ENCODE assay signal across 10 cellular contexts in genomic region chr5:96968074-96968473, GRCh38. TPM values are rescaled to one million over a fixed set of nuclear protein-coding genes. Genes with fewer than 3 reads are reported as not detected.
A peak's percentile ranks its signal among the peaks of the same experiment; 100 is the strongest.
DNase-seq lines count a peak whose midpoint lies in the region; ATAC-seq and TF ChIP-seq lines count a peak whose summit lies in the region.
"Had no signal": no experiment of that assay in that cellular context is flagged by ENCODE, and none has a peak within 500 bp of the region (broad histone marks: within the 10 kb centered on the region; RNA-seq: fewer than 3 reads in every experiment).

No MANE protein-coding gene starts in this region.

- H3K4ac ChIP-seq in IMR-90 (ENCODE audit: low read depth, low read length): no peak overlapping the region

- BruUV-seq in IMR-90 (replicated peaks; lab: Mats Ljungman, UMichigan): no TSS peak
- BruUV-seq in mammary epithelial cell (replicated peaks; lab: Mats Ljungman, UMichigan): no TSS peak

- H3K79me1 ChIP-seq in IMR-90 (ENCODE audit: low read depth in 1 of 2, low read length in 2 of 2): peaks cover 16 to 39% of the 10 kb centered on the region in 2 experiments

- peaks cover 7% of the 10 kb centered on the region for H3K9me3 Mint-ChIP-seq in activated CD8-positive, alpha-beta T cell treated with anti-CD3 and anti-CD28 coated beads for 36 hours
- H3K9me3 Mint-ChIP-seq in progenitor cell of endocrine pancreas (ENCODE audit: low read depth): no peaks in the 10 kb centered on the region

- H3K9me3 ChIP-seq in IMR-90 (ENCODE audit: control insufficient read depth, insufficient read depth, low read length): no peaks in the 10 kb centered on the region
- H3K9me3 ChIP-seq in mammary epithelial cell (replicated peaks; ENCODE audit: insufficient read depth, low read length): no peaks in the 10 kb centered on the region
- H3K9me3 ChIP-seq: upper lobe of left lung had no signal

- no peak overlapping the region for H2BK120ac ChIP-seq in IMR-90 (ENCODE audit: low read depth, low read length)

- H3K27me3 ChIP-seq in IMR-90 (ENCODE audit: control insufficient read depth, insufficient read depth, low read length) (no peaks in the 10 kb centered on the region), mammary epithelial cell (ENCODE audit: insufficient read depth, low read length) (no peaks in the 10 kb centered on the region)
- H3K27me3 ChIP-seq: upper lobe of left lung had no signal

- intact Hi-C loops in IMR-90 (cut with micrococcal nuclease) (no loop called here), mammary epithelial cell (cut with micrococcal nuclease) (no loop called here)
- intact Hi-C loops in activated CD8-positive, alpha-beta T cell treated with anti-CD3 and anti-CD28 coated beads for 36 hours (cut with micrococcal nuclease): no loop called here

- H4K20me1 ChIP-seq in IMR-90 (ENCODE audit: insufficient read depth, low read length): no peaks in the 10 kb centered on the region
- no peaks in the 10 kb centered on the region for H4K20me1 ChIP-seq in mammary epithelial cell (ENCODE audit: insufficient read depth, low read length)

- H3K4me3 Mint-ChIP-seq in activated CD8-positive, alpha-beta T cell treated with anti-CD3 and anti-CD28 coated beads for 36 hours: no peak overlapping the region
- no peak overlapping the region for H3K4me3 Mint-ChIP-seq in progenitor cell of endocrine pancreas (ENCODE audit: low read depth)

- H3K36me3 ChIP-seq in IMR-90 (ENCODE audit: control insufficient read depth, insufficient read depth, low read length) (no peaks in the 10 kb centered on the region), mammary epithelial cell (ENCODE audit: insufficient read depth, low read length) (no peaks in the 10 kb centered on the region)
- H3K36me3 ChIP-seq: upper lobe of left lung had no signal

- dilution Hi-C loops in IMR-90 (cut with HindIII; ENCODE audit: low sequenced_read_pairs, unreplicated experiment) (no loop called here), mammary epithelial cell (cut with HindIII; ENCODE audit: low sequenced_read_pairs) (no loop called here)

- CTCF ChIA-PET in IMR-90 (lab: Yijun Ruan, JAX): no interaction called here
- CTCF ChIA-PET in mammary epithelial cell (lab: Charles Lee; ENCODE audit: low non-redundant PET): no interaction called here
- CTCF ChIA-PET in activated CD8-positive, alpha-beta T cell treated with anti-CD3 and anti-CD28 coated beads for 36 hours (lab: Charles Lee): interaction anchor here (1.0 to 1.5 kb wide), 2 partner anchors 15 to 22 kb away, joined by 3 read pairs; no protein-coding TSS in a partner anchor

- peaks cover 18% of the 10 kb centered on the region for H3K36me3 Mint-ChIP-seq in activated CD8-positive, alpha-beta T cell treated with anti-CD3 and anti-CD28 coated beads for 36 hours (ENCODE audit: low read depth)
- H3K36me3 Mint-ChIP-seq in progenitor cell of endocrine pancreas (ENCODE audit: insufficient read depth): no peaks in the 10 kb centered on the region

- H3K4me1 ChIP-seq in IMR-90 (ENCODE audit: control insufficient read depth, insufficient read depth, low read length): peaks cover 7% of the 10 kb centered on the region
- H3K4me1 ChIP-seq in mammary epithelial cell (ENCODE audit: insufficient read depth, low read length): peaks cover 21% of the 10 kb centered on the region

- no peak overlapping the region for H3K27ac ChIP-seq in IMR-90 (ENCODE audit: insufficient read depth, low read length)
- H3K27ac ChIP-seq in mammary epithelial cell (ENCODE audit: insufficient read depth, low read depth, low read length): peak overlapping the region; percentile 37

- peaks cover 90% of the 10 kb centered on the region for H3K79me2 ChIP-seq in mammary epithelial cell (ENCODE audit: insufficient read depth, low read length)

- no peak for TF ChIP-seq POLR2A in IMR-90 (IDR thresholded peaks at IDR 0.05; ENCODE audit: low read depth, low read length)

- POLR2A ChIA-PET in IMR-90 (lab: Charles Lee; ENCODE audit: unreplicated experiment): no interaction called here
- POLR2A ChIA-PET in activated CD8-positive, alpha-beta T cell treated with anti-CD3 and anti-CD28 coated beads for 36 hours (lab: Charles Lee): interaction anchor here (1.0 kb wide), 1 partner anchor 30 kb away, joined by 3 read pairs; no protein-coding TSS in a partner anchor

- no peak overlapping the region for H4K91ac ChIP-seq in IMR-90 (ENCODE audit: insufficient read depth, low read depth, low read length)

- no peak overlapping the region for H3K9ac ChIP-seq in IMR-90 (ENCODE audit: low read depth, low read length)
- no peak overlapping the region for H3K9ac ChIP-seq in mammary epithelial cell (ENCODE audit: insufficient read depth, low read length)

- H3K4me2 ChIP-seq in IMR-90 (ENCODE audit: low read depth, low read length) (0 out of 2 replicates have a peak overlapping the region, but pooled peaks have one; percentile 1), mammary epithelial cell (ENCODE audit: insufficient read depth, low read depth, low read length) (peak overlapping the region; percentile 12)

- no peak overlapping the region for H2BK5ac ChIP-seq in IMR-90 (ENCODE audit: low read depth, low read length, poor library complexity, severe bottlenecking)

- H3K4me3 ChIP-seq in IMR-90 (ENCODE audit: insufficient read depth, low read depth, low read length) (no peak overlapping the region), mammary epithelial cell (replicated peaks in 1 of 3; ENCODE audit: insufficient read depth in 1 of 3, low read depth in 2 of 3, low read length in 3 of 3) (no peak overlapping the region)
- H3K4me3 ChIP-seq: upper lobe of left lung had no signal

- H2AFZ ChIP-seq in IMR-90 (replicated peaks; ENCODE audit: low read length, poor library complexity) (no peak overlapping the region), mammary epithelial cell (ENCODE audit: low read depth, low read length) (no peak overlapping the region)

- TF ChIP-seq RAD21 in IMR-90 (IDR thresholded peaks at IDR 0.05; ENCODE audit: low read length): no peak

- H4K8ac ChIP-seq in IMR-90 (ENCODE audit: low read depth in 2 of 2, low read length in 2 of 2): no peak overlapping the region

- no peak overlapping the region for H3K14ac ChIP-seq in IMR-90 (replicated peaks; ENCODE audit: low read depth, low read length)

- no peak overlapping the region for H2AK9ac ChIP-seq in IMR-90 (replicated peaks; ENCODE audit: low read depth, low read length, poor library complexity)

- H4K5ac ChIP-seq in IMR-90 (ENCODE audit: low read depth, low read length): no peak overlapping the region

- H2AK5ac ChIP-seq in IMR-90 (ENCODE audit: low read depth, low read length): no peak overlapping the region

- peak; percentile 64 for DNase-seq in AG08395 (ENCODE audit: low spot score)
- DNase-seq in IMR-90: peak; percentile 52
- DNase-seq in mammary epithelial cell: peak; percentile 21
- DNase-seq in lung microvascular endothelial cell (ENCODE audit: low read depth in 2 of 2): peak; percentile 82 to 84
- DNase-seq in NCI-H187 (lab: John Stamatoyannopoulos, UW): no peak
- no peak for DNase-seq in activated CD8-positive, alpha-beta T cell treated with anti-CD3 and anti-CD28 coated beads for 36 hours
- no peak for DNase-seq in progenitor cell of endocrine pancreas (ENCODE audit: low spot score, unreplicated experiment)
- DNase-seq: activated CD8-positive, alpha-beta memory T cell treated with anti-CD3 and anti-CD28 coated beads, Interleukin-2, amount 50 U/mL, for 48 hours; upper lobe of left lung had no signal

- in situ Hi-C loops in IMR-90 (cut with MboI; ENCODE audit: low sequenced_read_pairs): no loop called here
- in situ Hi-C loops in mammary epithelial cell (cut with MboI; ENCODE audit: low sequenced_read_pairs in 2 of 2): no loop called here

- WGBS in IMR-90 (ENCODE audit: extremely low coverage in 2 of 2, insufficient read length in 1 of 2), 2 experiments: no CpG with 5 or more reads among the region's 1 CpG
- WGBS in mammary epithelial cell (ENCODE audit: low coverage, missing lambda C conversion rate): 0% methylated on average over 1 of the region's 1 CpG

- H2BK20ac ChIP-seq in IMR-90 (ENCODE audit: low read depth, low read length): no peak overlapping the region

- TF ChIP-seq CTCF in IMR-90 (conservative IDR thresholded peaks at IDR 0.05; ENCODE audit: low read depth, low read length) (no peak), mammary epithelial cell (conservative IDR thresholded peaks at IDR 0.05 in 1 of 2, IDR thresholded peaks at IDR 0.05 in 1 of 2; ENCODE audit: extremely low read depth in 1 of 2, insufficient read depth in 1 of 2, low read depth in 1 of 2, low read length in 2 of 2) (no peak), progenitor cell of endocrine pancreas (IDR thresholded peaks at IDR 0.05; ENCODE audit: unreplicated experiment) (no peak)
- TF ChIP-seq CTCF in activated CD8-positive, alpha-beta T cell treated with anti-CD3 and anti-CD28 coated beads for 36 hours (IDR thresholded peaks at IDR 0.05): no peak

- ATAC-seq in IMR-90 (ENCODE audit: low read depth) (peak; percentile 85), HG03175 (IDR thresholded peaks at IDR 0.05; ENCODE audit: unreplicated experiment) (no peak)
- ATAC-seq in activated CD8-positive, alpha-beta T cell treated with anti-CD3 and anti-CD28 coated beads for 36 hours: no peak

- H3K18ac ChIP-seq in IMR-90 (ENCODE audit: low read depth, low read length): no peak overlapping the region

- no peak overlapping the region for H3K23ac ChIP-seq in IMR-90 (ENCODE audit: low read depth, low read length)

- no peak overlapping the region for H3K56ac ChIP-seq in IMR-90 (ENCODE audit: extremely low read depth, insufficient read depth, low read length)

- peaks cover 85% of the 10 kb centered on the region for H3K4me1 Mint-ChIP-seq in activated CD8-positive, alpha-beta T cell treated with anti-CD3 and anti-CD28 coated beads for 36 hours (ENCODE audit: low read depth)
- H3K4me1 Mint-ChIP-seq in progenitor cell of endocrine pancreas (ENCODE audit: low read depth): peaks cover 8% of the 10 kb centered on the region

- peaks cover 10% of the 10 kb centered on the region for H3K9me1 ChIP-seq in IMR-90 (ENCODE audit: insufficient read depth, low read length)

- H3K27ac Mint-ChIP-seq in activated CD8-positive, alpha-beta T cell treated with anti-CD3 and anti-CD28 coated beads for 36 hours: no peak overlapping the region
- no peak overlapping the region for H3K27ac Mint-ChIP-seq in progenitor cell of endocrine pancreas

- H2BK15ac ChIP-seq in IMR-90 (ENCODE audit: low read depth, low read length): no peak overlapping the region

- H3K27me3 Mint-ChIP-seq in activated CD8-positive, alpha-beta T cell treated with anti-CD3 and anti-CD28 coated beads for 36 hours: no peaks in the 10 kb centered on the region
- H3K27me3 Mint-ChIP-seq in progenitor cell of endocrine pancreas: no peaks in the 10 kb centered on the region

RNA-seq across cellular contexts. Expression of gene LNPEP, which starts 32.2 kb away (rescaled TPM):
- 27.4 and 27.5 TPM in 2 replicates for total RNA-seq in IMR-90 (2012; rRNA removed)
- polyA plus RNA-seq in IMR-90 (2012; rRNA removed): 2.7 and 3.6 TPM in 2 replicates
- 0.61 and 0.63 TPM in 2 replicates for polyA plus RNA-seq in IMR-90 (2012; cell fraction: cytosol; rRNA removed)
- polyA plus RNA-seq in IMR-90 (2012; cell fraction: nucleus; rRNA removed; ENCODE audit: low replicate concordance): 1.2 and 7.0 TPM in 2 replicates
- total RNA-seq in mammary epithelial cell: 10 to 100 TPM; 38.5 to 77.5 TPM
- polyA plus RNA-seq in mammary epithelial cell: 17.7 TPM
- polyA minus RNA-seq in mammary epithelial cell: 71.7 TPM
- 24.0 and 26.6 TPM in 2 replicates for total RNA-seq in lung microvascular endothelial cell
- total RNA-seq in activated CD8-positive, alpha-beta T cell treated with anti-CD3 and anti-CD28 coated beads for 36 hours: 10 to 100 TPM; 51.2 to 53.7 TPM
- 24.2 and 25.6 TPM in 2 replicates for total RNA-seq in progenitor cell of endocrine pancreas

Comparison
In these comparisons a context has a peak if more than half of its experiments do, and no peak if none do; other contexts are left out.
1. DNase-seq: peak in AG08395 (single experiment), IMR-90 (single experiment), mammary epithelial cell (single experiment) and lung microvascular endothelial cell (2 of 2); none in NCI-H187 (0 of 2), activated CD8-positive, alpha-beta T cell treated with anti-CD3 and anti-CD28 coated beads for 36 hours (single experiment) and progenitor cell of endocrine pancreas (single experiment).